10 cellular contexts compared by ENCODE assay signal in genomic region chr7:151428393-151429231, GRCh38. TPM values are rescaled to one million over a fixed set of nuclear protein-coding genes. Genes with fewer than 3 reads are reported as not detected.
DNase-seq lines count a peak whose midpoint lies in the region; ATAC-seq and TF ChIP-seq lines count a peak whose summit lies in the region.
"Had no signal": no experiment of that assay in that cellular context is flagged by ENCODE, and none has a peak within 500 bp of the region (broad histone marks: within the 10 kb centered on the region; RNA-seq: fewer than 3 reads in every experiment).

No MANE protein-coding gene starts in this region.

- H3K4me1 Mint-ChIP-seq in activated CD4-positive, alpha-beta memory T cell treated with anti-CD3 and anti-CD28 coated beads, Interleukin-2, amount 10 ng/mL, durations not matched to agents 7 days and 5 days = peaks cover 38% of the 10 kb centered on the region
- peaks cover 44% of the 10 kb centered on the region for H3K4me1 Mint-ChIP-seq in activated CD4-positive, alpha-beta memory T cell treated with anti-CD3 and anti-CD28 coated beads for 36 hours (ENCODE audit: low read depth)

- no peak for TF ChIP-seq EP300 in stomach (IDR thresholded peaks at IDR 0.05)

- H3K36me3 ChIP-seq in hepatocyte (replicated peaks; ENCODE audit: insufficient read depth, low read depth) (no peaks in the 10 kb centered on the region), stomach (no peaks in the 10 kb centered on the region)
- H3K36me3 ChIP-seq: heart left ventricle had no signal

- H3K36me3 Mint-ChIP-seq in activated CD4-positive, alpha-beta memory T cell treated with anti-CD3 and anti-CD28 coated beads, Interleukin-2, amount 10 ng/mL, durations not matched to agents 7 days and 5 days (ENCODE audit: low read depth) = no peaks in the 10 kb centered on the region
- no peaks in the 10 kb centered on the region for H3K36me3 Mint-ChIP-seq in activated CD4-positive, alpha-beta memory T cell treated with anti-CD3 and anti-CD28 coated beads for 36 hours

- POLR2A ChIA-PET in activated CD4-positive, alpha-beta memory T cell treated with anti-CD3 and anti-CD28 coated beads, Interleukin-2, amount 10 ng/mL, durations not matched to agents 7 days and 5 days (lab: Charles Lee) = no interaction called here
- POLR2A ChIA-PET in activated CD4-positive, alpha-beta memory T cell treated with anti-CD3 and anti-CD28 coated beads for 36 hours (lab: Charles Lee) = no interaction called here

- intact Hi-C loops in activated CD4-positive, alpha-beta memory T cell treated with anti-CD3 and anti-CD28 coated beads for 36 hours (cut with micrococcal nuclease) = no loop called here
- intact Hi-C loops in stomach (cut with DNase I; ENCODE audit: low total_unique reads) = no loop called here

- ATAC-seq in SK-N-SH treated with all-trans-retinoic acid at 6 μM for 48 hours = peak; percentile 51
- no peak for ATAC-seq in GM21360 (IDR thresholded peaks at IDR 0.05; ENCODE audit: unreplicated experiment)
- ATAC-seq in HG02970 (IDR thresholded peaks at IDR 0.05; ENCODE audit: low FRiP score, unreplicated experiment) = no peak

- no peaks in the 10 kb centered on the region for H3K9me3 ChIP-seq in hepatocyte (ENCODE audit: low read depth)
- no peaks in the 10 kb centered on the region for H3K9me3 ChIP-seq in stomach
- H3K9me3 ChIP-seq: heart left ventricle had no signal

- peak overlapping the region; percentile 71 for H3K27ac ChIP-seq in hepatocyte
- peak overlapping the region; percentile 1 to 90 (median 80) for H3K27ac ChIP-seq in stomach

- no peak for TF ChIP-seq CTCF in hepatocyte (IDR thresholded peaks at IDR 0.05; ENCODE audit: poor library complexity)
- TF ChIP-seq CTCF in stomach (IDR thresholded peaks at IDR 0.05) = no peak

- H3K27me3 Mint-ChIP-seq in activated CD4-positive, alpha-beta memory T cell treated with anti-CD3 and anti-CD28 coated beads, Interleukin-2, amount 10 ng/mL, durations not matched to agents 7 days and 5 days = peaks cover 4% of the 10 kb centered on the region
- H3K27me3 Mint-ChIP-seq in activated CD4-positive, alpha-beta memory T cell treated with anti-CD3 and anti-CD28 coated beads for 36 hours = no peaks in the 10 kb centered on the region

- H3K79me2 ChIP-seq in hepatocyte = no peaks in the 10 kb centered on the region

- no peaks in the 10 kb centered on the region for H4K20me1 ChIP-seq in hepatocyte (ENCODE audit: insufficient read depth, poor library complexity, severe bottlenecking)

- no peaks in the 10 kb centered on the region for H3K9me3 Mint-ChIP-seq in activated CD4-positive, alpha-beta memory T cell treated with anti-CD3 and anti-CD28 coated beads, Interleukin-2, amount 10 ng/mL, durations not matched to agents 7 days and 5 days
- H3K9me3 Mint-ChIP-seq in activated CD4-positive, alpha-beta memory T cell treated with anti-CD3 and anti-CD28 coated beads for 36 hours = no peaks in the 10 kb centered on the region

- TF ChIP-seq POLR2A in stomach (IDR thresholded peaks at IDR 0.05) = no peak

- H3K4me3 ChIP-seq in hepatocyte (no peak overlapping the region), stomach (no peak overlapping the region)
- H3K4me3 ChIP-seq: heart left ventricle had no signal

- H3K4me1 ChIP-seq in hepatocyte (ENCODE audit: insufficient read depth) (peaks cover 23% of the 10 kb centered on the region), stomach (peaks cover 21 to 50% (median 39%) of the 10 kb centered on the region in 4 donors)

- peak overlapping the region; percentile 40 for H3K27ac Mint-ChIP-seq in activated CD4-positive, alpha-beta memory T cell treated with anti-CD3 and anti-CD28 coated beads, Interleukin-2, amount 10 ng/mL, durations not matched to agents 7 days and 5 days
- no peak overlapping the region for H3K27ac Mint-ChIP-seq in activated CD4-positive, alpha-beta memory T cell treated with anti-CD3 and anti-CD28 coated beads for 36 hours

- WGBS in hepatocyte (ENCODE audit: low lambda C conversion rate, missing lambda C conversion rate) = 35% methylated on average over 13 of the region's 13 CpGs
- 57 to 66% (median 57%) methylated on average over 13 of the region's 13 CpGs for WGBS in stomach, 5 donors

- no peak overlapping the region for H2AFZ ChIP-seq in hepatocyte

- DNase-seq in activated CD4-positive, alpha-beta memory T cell treated with anti-CD3 and anti-CD28 coated beads, Interleukin-2, amount 10 ng/mL, durations not matched to agents 7 days and 5 days = no peak
- no peak for DNase-seq in activated CD4-positive, alpha-beta memory T cell treated with anti-CD3 and anti-CD28 coated beads for 36 hours
- DNase-seq in hepatocyte (ENCODE audit: low spot score) (peak; percentile 49), stomach (no peak), NCI-H1436 (lab: John Stamatoyannopoulos, UW) (no peak)
- DNase-seq: heart left ventricle; stimulated activated CD4-positive, alpha-beta T cell treated with anti-CD3 and anti-CD28 coated beads, Interleukin-2, amount 100 ng/mL, for 24 hours had no signal

- H3K4me2 ChIP-seq in hepatocyte = peak overlapping the region; percentile 38

- H3K27me3 ChIP-seq in hepatocyte (no peaks in the 10 kb centered on the region), stomach (no peaks in the 10 kb centered on the region)

- CTCF ChIA-PET in activated CD4-positive, alpha-beta memory T cell treated with anti-CD3 and anti-CD28 coated beads, Interleukin-2, amount 10 ng/mL, durations not matched to agents 7 days and 5 days (lab: Charles Lee) = interaction anchor here (3.0 kb wide), 1 partner anchor 20 kb away, joined by 17 read pairs; no protein-coding TSS in a partner anchor
- CTCF ChIA-PET in activated CD4-positive, alpha-beta memory T cell treated with anti-CD3 and anti-CD28 coated beads for 36 hours (lab: Charles Lee) = no interaction called here

- H3K9me2 ChIP-seq in hepatocyte (replicated peaks; ENCODE audit: insufficient read depth) = no peaks in the 10 kb centered on the region

- no peak overlapping the region for H3K4me3 Mint-ChIP-seq in activated CD4-positive, alpha-beta memory T cell treated with anti-CD3 and anti-CD28 coated beads, Interleukin-2, amount 10 ng/mL, durations not matched to agents 7 days and 5 days
- H3K4me3 Mint-ChIP-seq in activated CD4-positive, alpha-beta memory T cell treated with anti-CD3 and anti-CD28 coated beads for 36 hours = no peak overlapping the region

TF ChIP-seq in SK-N-SH treated with all-trans-retinoic acid at 6 μM for 48 hours, 23 proteins besides CTCF, POLR2A, EP300 and RAD21 (continues in another document):
- TF ChIP-seq CREB5 (CRISPR knock-in tag; IDR thresholded peaks at IDR 0.05; ENCODE audit: low read depth) = no peak
- TF ChIP-seq, protein P1, sequence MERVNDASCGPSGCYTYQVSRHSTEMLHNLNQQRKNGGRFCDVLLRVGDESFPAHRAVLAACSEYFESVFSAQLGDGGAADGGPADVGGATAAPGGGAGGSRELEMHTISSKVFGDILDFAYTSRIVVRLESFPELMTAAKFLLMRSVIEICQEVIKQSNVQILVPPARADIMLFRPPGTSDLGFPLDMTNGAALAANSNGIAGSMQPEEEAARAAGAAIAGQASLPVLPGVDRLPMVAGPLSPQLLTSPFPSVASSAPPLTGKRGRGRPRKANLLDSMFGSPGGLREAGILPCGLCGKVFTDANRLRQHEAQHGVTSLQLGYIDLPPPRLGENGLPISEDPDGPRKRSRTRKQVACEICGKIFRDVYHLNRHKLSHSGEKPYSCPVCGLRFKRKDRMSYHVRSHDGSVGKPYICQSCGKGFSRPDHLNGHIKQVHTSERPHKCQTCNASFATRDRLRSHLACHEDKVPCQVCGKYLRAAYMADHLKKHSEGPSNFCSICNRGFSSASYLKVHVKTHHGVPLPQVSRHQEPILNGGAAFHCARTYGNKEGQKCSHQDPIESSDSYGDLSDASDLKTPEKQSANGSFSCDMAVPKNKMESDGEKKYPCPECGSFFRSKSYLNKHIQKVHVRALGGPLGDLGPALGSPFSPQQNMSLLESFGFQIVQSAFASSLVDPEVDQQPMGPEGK (CRISPR knock-in tag; IDR thresholded peaks at IDR 0.05; ENCODE audit: borderline replicate concordance) = peak; percentile 61; the same call in 1 of the 2 replicates
- peak; percentile 76 for TF ChIP-seq ISL1 (CRISPR knock-in tag; IDR thresholded peaks at IDR 0.05)
- TF ChIP-seq RARB (CRISPR knock-in tag; IDR thresholded peaks at IDR 0.05) = peak; percentile 37; the same call in 1 of the 2 replicates
- peak; percentile 89 for TF ChIP-seq GLIS3 (CRISPR knock-in tag; IDR thresholded peaks at IDR 0.05)
- TF ChIP-seq ESRRG (CRISPR knock-in tag; IDR thresholded peaks at IDR 0.05) = peak; percentile 54; the same call in 1 of the 2 replicates

RNA-seq across cellular contexts. Expression of gene CRYGN, which starts 11.3 kb away (rescaled TPM):
- total RNA-seq in activated CD4-positive, alpha-beta memory T cell treated with anti-CD3 and anti-CD28 coated beads, Interleukin-2, amount 10 ng/mL, durations not matched to agents 7 days and 5 days = under 1 TPM in 1 of 2 experiments, not detected in 1; 0.35 TPM
- total RNA-seq in activated CD4-positive, alpha-beta memory T cell treated with anti-CD3 and anti-CD28 coated beads for 36 hours = under 1 TPM in 1 of 2 experiments, not detected in 1; 0.21 TPM
- total RNA-seq in hepatocyte = not detected in 2 replicates
- polyA plus RNA-seq in hepatocyte = 0.24 and 0.64 TPM in 2 replicates
- total RNA-seq in stomach = not detected
- not detected for polyA plus RNA-seq in stomach

RNA-seq across cellular contexts. Expression of gene WDR86, which starts 18.8 kb away (rescaled TPM):
- total RNA-seq in activated CD4-positive, alpha-beta memory T cell treated with anti-CD3 and anti-CD28 coated beads, Interleukin-2, amount 10 ng/mL, durations not matched to agents 7 days and 5 days = 1 to 10 TPM in 1 of 2 experiments, under 1 TPM in 1; 0.50 to 1.1 TPM
- total RNA-seq in activated CD4-positive, alpha-beta memory T cell treated with anti-CD3 and anti-CD28 coated beads for 36 hours = under 1 TPM; 0.17 to 0.43 TPM
- total RNA-seq in hepatocyte = 10.6 and 15.5 TPM in 2 replicates
- polyA plus RNA-seq in hepatocyte = 12.4 and 19.1 TPM in 2 replicates
- total RNA-seq in stomach = 10 to 100 TPM in 1 of 5 donors, 1 to 10 TPM in 4; 1.2 to 15.8 (median 6.2) TPM
- polyA plus RNA-seq in stomach = 1 to 10 TPM; 2.2 to 7.5 (median 4.1) TPM
- polyA plus RNA-seq: heart left ventricle had no signal
